ENCODE assay signal across 20 cellular contexts in the genomic region with DNA sequence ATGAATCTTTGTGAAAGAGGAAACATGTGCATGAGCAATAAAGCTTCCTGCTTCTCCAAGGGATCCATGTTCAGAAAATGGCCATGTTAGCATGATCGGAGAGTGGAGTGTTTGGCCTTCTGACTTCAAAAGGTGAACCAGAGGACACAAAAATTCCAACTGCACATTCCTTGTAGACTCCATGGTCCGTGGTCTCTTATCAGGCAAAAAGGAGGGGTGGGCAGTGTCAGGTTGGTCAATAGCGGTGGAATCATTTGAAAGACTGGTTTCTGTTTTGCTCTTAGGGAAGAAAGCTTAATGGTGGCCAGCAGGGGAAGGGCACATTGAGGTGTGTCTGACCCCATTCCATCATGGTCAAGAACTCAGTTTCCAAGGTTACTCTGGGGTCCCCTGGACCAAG.
"Had no signal": no experiment of that assay in that cellular context is flagged by ENCODE, and none has a peak within 500 bp of the region (broad histone marks: within the 10 kb centered on the region; RNA-seq: fewer than 3 reads in every experiment).

No MANE protein-coding gene starts in this region.

- H3K4me3 ChIP-seq: esophagus muscularis mucosa, heart left ventricle, left lung, neural progenitor cell, right atrium auricular region, smooth muscle cell, tibial artery had no signal

- DNase-seq: activated CD4-positive, alpha-beta memory T cell treated with anti-CD3 and anti-CD28 coated beads for 36 hours; activated CD4-positive, alpha-beta T cell treated with anti-CD3 and anti-CD28 coated beads for 1 hour; activated effector memory CD4-positive, alpha-beta T cell treated with anti-CD3 and anti-CD28 coated beads, Interleukin-2, amount 50 U/mL, for 16 hours; activated T-cell treated with anti-CD3 and anti-CD28 coated beads, Interleukin-2, amount 50 U/mL, for 4 hours; amygdala; cortex of kidney; foreskin melanocyte; heart left ventricle; left lung; posterior cingulate gyrus; T-helper 9 cell; tibial artery had no signal

- H3K27ac ChIP-seq: esophagus muscularis mucosa, heart left ventricle, left lung, neural progenitor cell, right atrium auricular region, tibial artery had no signal

- H3K36me3 Mint-ChIP-seq: activated CD4-positive, alpha-beta memory T cell treated with anti-CD3 and anti-CD28 coated beads for 36 hours; activated naive CD4-positive, alpha-beta T cell treated with anti-CD3 and anti-CD28 coated beads, Interleukin-2, amount 50 U/mL, for 72 hours; brain; neural progenitor cell; stimulated activated effector memory CD8-positive, alpha-beta T cell treated with anti-CD3 and anti-CD28 coated beads, Interleukin-12 subunit alpha, Interleukin-12 subunit beta, amount 100 ng/mL, for 72 hours had no signal

- H3K4me3 Mint-ChIP-seq: activated CD4-positive, alpha-beta memory T cell treated with anti-CD3 and anti-CD28 coated beads for 36 hours; activated T-cell treated with anti-CD3 and anti-CD28 coated beads, Interleukin-2, amount 50 U/mL, for 4 hours; brain; central memory CD8-positive, alpha-beta T cell; neural progenitor cell; stimulated activated effector memory CD8-positive, alpha-beta T cell treated with anti-CD3 and anti-CD28 coated beads, Interleukin-12 subunit alpha, Interleukin-12 subunit beta, amount 100 ng/mL, for 72 hours had no signal

- H3K9ac ChIP-seq: neural progenitor cell had no signal

- H3K36me3 ChIP-seq: esophagus muscularis mucosa, heart left ventricle, left lung, neural progenitor cell, right atrium auricular region, tibial artery had no signal

- H3K9me3 Mint-ChIP-seq: activated CD4-positive, alpha-beta memory T cell treated with anti-CD3 and anti-CD28 coated beads for 36 hours; activated naive CD4-positive, alpha-beta T cell treated with anti-CD3 and anti-CD28 coated beads, Interleukin-2, amount 50 U/mL, for 72 hours; activated T-cell treated with anti-CD3 and anti-CD28 coated beads, Interleukin-2, amount 50 U/mL, for 4 hours; brain; central memory CD8-positive, alpha-beta T cell; neural progenitor cell; stimulated activated effector memory CD8-positive, alpha-beta T cell treated with anti-CD3 and anti-CD28 coated beads, Interleukin-12 subunit alpha, Interleukin-12 subunit beta, amount 100 ng/mL, for 72 hours had no signal

- H3K4me1 Mint-ChIP-seq: brain; central memory CD8-positive, alpha-beta T cell; neural progenitor cell; stimulated activated effector memory CD8-positive, alpha-beta T cell treated with anti-CD3 and anti-CD28 coated beads, Interleukin-12 subunit alpha, Interleukin-12 subunit beta, amount 100 ng/mL, for 72 hours had no signal

- H3K9me3 ChIP-seq: esophagus muscularis mucosa, heart left ventricle, left lung, right atrium auricular region, tibial artery had no signal

- H3K27me3 ChIP-seq: esophagus muscularis mucosa, heart left ventricle, left lung, neural progenitor cell, right atrium auricular region, tibial artery had no signal

- H3K4me1 ChIP-seq: esophagus muscularis mucosa, heart left ventricle, neural progenitor cell, right atrium auricular region, tibial artery had no signal

- H3K4me2 ChIP-seq: neural progenitor cell, smooth muscle cell had no signal

- H3K27me3 Mint-ChIP-seq: activated CD4-positive, alpha-beta memory T cell treated with anti-CD3 and anti-CD28 coated beads for 36 hours; central memory CD8-positive, alpha-beta T cell had no signal

- H3K27ac Mint-ChIP-seq: activated CD4-positive, alpha-beta memory T cell treated with anti-CD3 and anti-CD28 coated beads for 36 hours; activated naive CD4-positive, alpha-beta T cell treated with anti-CD3 and anti-CD28 coated beads, Interleukin-2, amount 50 U/mL, for 72 hours; brain; neural progenitor cell; stimulated activated effector memory CD8-positive, alpha-beta T cell treated with anti-CD3 and anti-CD28 coated beads, Interleukin-12 subunit alpha, Interleukin-12 subunit beta, amount 100 ng/mL, for 72 hours had no signal
